Comparison of ENCODE assay signal across 8 cellular contexts in the genomic region with DNA sequence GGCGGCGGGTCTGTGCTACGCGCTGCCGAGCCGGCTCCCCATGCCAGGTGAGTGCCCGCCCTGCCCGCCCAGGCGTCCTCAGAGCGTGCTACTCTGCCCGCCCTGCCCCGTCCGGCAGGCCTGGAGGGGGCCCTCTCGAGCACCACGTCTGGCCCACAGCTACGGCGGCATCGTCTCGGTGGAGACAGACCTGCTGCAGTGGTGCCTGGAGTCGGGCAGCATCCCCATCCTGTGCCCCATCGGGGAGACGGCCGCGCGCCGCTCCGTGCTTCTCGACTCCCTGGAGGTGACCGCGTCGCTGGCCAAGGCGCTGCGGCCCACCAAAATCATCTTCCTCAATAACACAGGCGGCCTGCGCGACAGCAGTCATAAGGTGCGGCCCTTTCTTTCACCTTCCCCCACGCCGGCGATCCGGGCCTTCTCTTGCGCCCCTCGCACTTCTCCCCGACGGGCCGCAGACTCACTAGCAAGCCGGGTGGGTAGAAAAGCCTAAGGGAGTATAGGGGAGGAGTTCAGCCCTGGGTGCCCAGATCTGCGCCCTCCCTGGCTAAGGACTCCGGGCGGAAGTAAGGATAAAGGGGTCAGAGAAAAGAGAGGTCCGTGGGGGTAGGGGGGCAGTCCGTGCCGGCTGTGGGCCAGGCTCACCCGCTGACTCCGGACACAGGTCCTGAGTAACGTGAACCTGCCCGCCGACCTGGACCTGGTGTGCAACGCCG. TPM values are rescaled to one million over a fixed set of nuclear protein-coding genes. Genes with fewer than 3 reads are reported as not detected.
DNase-seq lines count a peak whose midpoint lies in the region; ATAC-seq lines count a peak whose summit lies in the region.

No MANE protein-coding gene starts in this region.

- peak overlapping the region; percentile 97 for H3K4me2 ChIP-seq in skeletal muscle satellite cell (ENCODE audit: low read length)

- H3K4me1 ChIP-seq in NT2/D1 (ENCODE audit: insufficient read depth, insufficient read length), result peaks cover 8% of the 10 kb centered on the region
- H3K4me1 ChIP-seq in iPS DF 6.9 (ENCODE audit: control insufficient read depth, insufficient read depth, low read length), result peaks cover 5% of the 10 kb centered on the region
- peaks cover 62% of the 10 kb centered on the region for H3K4me1 ChIP-seq in skeletal muscle satellite cell (ENCODE audit: control insufficient read depth, insufficient read depth, low read length)

- no peaks in the 10 kb centered on the region for H3K36me3 Mint-ChIP-seq in activated naive CD8-positive, alpha-beta T cell treated with anti-CD3 and anti-CD28 coated beads, Interleukin-2, amount 10 ng/mL, durations not matched to agents 7 days and 5 days

- peak; percentile 14 for ATAC-seq in activated naive CD8-positive, alpha-beta T cell treated with anti-CD3 and anti-CD28 coated beads, Interleukin-2, amount 10 ng/mL, durations not matched to agents 7 days and 5 days (ENCODE audit: low read depth)
- no peak for ATAC-seq in HG03196 (IDR thresholded peaks at IDR 0.05; ENCODE audit: unreplicated experiment)

- H3K36me3 ChIP-seq in NT2/D1 (ENCODE audit: insufficient read depth, insufficient read length, low read length) (peaks cover 14% of the 10 kb centered on the region), iPS DF 6.9 (ENCODE audit: control insufficient read depth, insufficient read depth, low read length) (no peaks in the 10 kb centered on the region), skeletal muscle satellite cell (ENCODE audit: insufficient read depth, low read length) (peaks cover 24% of the 10 kb centered on the region)

- no peaks in the 10 kb centered on the region for H3K9me3 ChIP-seq in NT2/D1 (ENCODE audit: insufficient read depth, low read length)
- H3K9me3 ChIP-seq in iPS DF 6.9 (ENCODE audit: control insufficient read depth, insufficient read depth, low read length), result no peaks in the 10 kb centered on the region
- no peaks in the 10 kb centered on the region for H3K9me3 ChIP-seq in skeletal muscle satellite cell (replicated peaks; ENCODE audit: low read length)

- no peak overlapping the region for H3K27ac ChIP-seq in iPS DF 6.9 (ENCODE audit: low read length)
- H3K27ac ChIP-seq in substantia nigra (ENCODE audit: low read depth, low read length, poor library complexity, severe bottlenecking), result no peak overlapping the region

- no peaks in the 10 kb centered on the region for H3K9me3 Mint-ChIP-seq in activated naive CD8-positive, alpha-beta T cell treated with anti-CD3 and anti-CD28 coated beads, Interleukin-2, amount 10 ng/mL, durations not matched to agents 7 days and 5 days

- peak overlapping the region; percentile 81 for H3K9ac ChIP-seq in NT2/D1 (ENCODE audit: insufficient read length, low read depth)
- H3K9ac ChIP-seq in skeletal muscle satellite cell (ENCODE audit: low read depth, low read length), result peak overlapping the region; percentile 76

- peak overlapping the region; percentile 39 for H3K27ac Mint-ChIP-seq in activated naive CD8-positive, alpha-beta T cell treated with anti-CD3 and anti-CD28 coated beads, Interleukin-2, amount 10 ng/mL, durations not matched to agents 7 days and 5 days

- peaks cover 17% of the 10 kb centered on the region for H3K4me1 Mint-ChIP-seq in activated naive CD8-positive, alpha-beta T cell treated with anti-CD3 and anti-CD28 coated beads, Interleukin-2, amount 10 ng/mL, durations not matched to agents 7 days and 5 days

- H3K27me3 ChIP-seq in NT2/D1 (ENCODE audit: insufficient read depth, insufficient read length) (peaks cover 35% of the 10 kb centered on the region), iPS DF 6.9 (ENCODE audit: control insufficient read depth, insufficient read depth, low read length) (peaks cover 5% of the 10 kb centered on the region; the same call in 1 of the 2 replicates), skeletal muscle satellite cell (ENCODE audit: control insufficient read depth, insufficient read depth, low read length) (no peaks in the 10 kb centered on the region)

- WGBS in iPS DF 6.9 (ENCODE audit: insufficient coverage, insufficient read length), result no CpG with 5 or more reads among the region's 60 CpGs

- DNase-seq in GM19238 (ENCODE audit: insufficient read length, low spot score) (peak; percentile 32), NT2/D1 (ENCODE audit: low read depth, low spot score) (no peak), iPS DF 6.9 (ENCODE audit: low read depth, low spot score) (no peak), AG08396 (ENCODE audit: low spot score) (no peak), substantia nigra (lab: John Stamatoyannopoulos, UW) (no peak)
- peak; percentile 59 for DNase-seq in activated naive CD8-positive, alpha-beta T cell treated with anti-CD3 and anti-CD28 coated beads, Interleukin-2, amount 10 ng/mL, durations not matched to agents 7 days and 5 days

- POLR2A ChIA-PET in activated naive CD8-positive, alpha-beta T cell treated with anti-CD3 and anti-CD28 coated beads, Interleukin-2, amount 10 ng/mL, durations not matched to agents 7 days and 5 days (lab: Charles Lee), result interaction anchor here (1.2 kb wide), 1 partner anchor 9 kb away, joined by 4 read pairs; the partner anchor contains the start of gene TMEM101

- peak overlapping the region; percentile 68 for H3K4me3 ChIP-seq in NT2/D1 (ENCODE audit: insufficient read length, low read depth)
- peak overlapping the region; percentile 55; the same call in 1 of the 2 replicates for H3K4me3 ChIP-seq in iPS DF 6.9 (ENCODE audit: low read length)
- peak overlapping the region; percentile 82 for H3K4me3 ChIP-seq in skeletal muscle satellite cell (ENCODE audit: low read length)

- H3K27me3 Mint-ChIP-seq in activated naive CD8-positive, alpha-beta T cell treated with anti-CD3 and anti-CD28 coated beads, Interleukin-2, amount 10 ng/mL, durations not matched to agents 7 days and 5 days, result peaks cover 28% of the 10 kb centered on the region

- H3K4me3 Mint-ChIP-seq in activated naive CD8-positive, alpha-beta T cell treated with anti-CD3 and anti-CD28 coated beads, Interleukin-2, amount 10 ng/mL, durations not matched to agents 7 days and 5 days, result peak overlapping the region; percentile 88

RNA-seq across cellular contexts. Expression of gene NAGS, which starts 1.6 kb away (rescaled TPM):
- 1 to 10 TPM; 1.4 TPM for total RNA-seq in activated naive CD8-positive, alpha-beta T cell treated with anti-CD3 and anti-CD28 coated beads, Interleukin-2, amount 10 ng/mL, durations not matched to agents 7 days and 5 days
- total RNA-seq in skeletal muscle satellite cell (2012; rRNA removed), result 43.7 and 46.9 TPM in 2 replicates

RNA-seq across cellular contexts. Expression of gene TMEM101, which starts 8.7 kb away (rescaled TPM):
- total RNA-seq in activated naive CD8-positive, alpha-beta T cell treated with anti-CD3 and anti-CD28 coated beads, Interleukin-2, amount 10 ng/mL, durations not matched to agents 7 days and 5 days, result 10 to 100 TPM; 30.3 to 31.7 TPM
- total RNA-seq in skeletal muscle satellite cell (2012; rRNA removed), result 33.9 and 39.8 TPM in 2 replicates

RNA-seq across cellular contexts. Expression of gene PYY, which starts 52.3 kb away (rescaled TPM):
- total RNA-seq in activated naive CD8-positive, alpha-beta T cell treated with anti-CD3 and anti-CD28 coated beads, Interleukin-2, amount 10 ng/mL, durations not matched to agents 7 days and 5 days, result not detected
- total RNA-seq in skeletal muscle satellite cell (2012; rRNA removed), result under 0.01 TPM in 1 of 2 replicates, not detected in the other

Comparison
In these comparisons a context has a peak if more than half of its experiments do, and no peak if none do; other contexts are left out.
1. DNase-seq: peak in GM19238 (single experiment) and activated naive CD8-positive, alpha-beta T cell treated with anti-CD3 and anti-CD28 coated beads, Interleukin-2, amount 10 ng/mL, durations not matched to agents 7 days and 5 days (single experiment); none in NT2/D1 (single experiment), iPS DF 6.9 (single experiment), AG08396 (single experiment) and substantia nigra (0 of 49).
2. Peak in every context shown above with its lines, with median percentiles within 50 percentile points of each other: H3K4me3 ChIP-seq.